28 cellular contexts compared by ENCODE assay signal in genomic region chrX:151879856-151880255, GRCh38. TPM values are rescaled to one million over a fixed set of nuclear protein-coding genes. Genes with fewer than 3 reads are reported as not detected.
"Had no signal": no experiment of that assay in that cellular context is flagged by ENCODE, and none has a peak within 500 bp of the region (broad histone marks: within the 10 kb centered on the region; RNA-seq: fewer than 3 reads in every experiment).

No MANE protein-coding gene starts in this region.

- H3K4me3 ChIP-seq: stomach, suprapubic skin, testis, thoracic aorta, thyroid gland, tibial nerve, transverse colon, upper lobe of left lung, upper lobe of right lung, uterus, vagina had no signal

- H3K27ac ChIP-seq: stomach, suprapubic skin, testis, thoracic aorta, thyroid gland, tibial nerve, transverse colon, upper lobe of left lung, upper lobe of right lung, vagina had no signal

- H3K9me3 ChIP-seq: suprapubic skin, testis, thoracic aorta, thyroid gland, tibial nerve, transverse colon, upper lobe of left lung, upper lobe of right lung, uterus, vagina had no signal

- H3K36me3 ChIP-seq: stomach, suprapubic skin, thoracic aorta, thyroid gland, tibial nerve, transverse colon, upper lobe of left lung, upper lobe of right lung, uterus, vagina had no signal

- DNase-seq: stimulated activated CD4-positive, alpha-beta T cell treated with anti-CD3 and anti-CD28 coated beads, Interleukin-2, amount 100 ng/mL, for 48 hours; stimulated activated CD4-positive, alpha-beta T cell treated with anti-CD3 and anti-CD28 coated beads, Interleukin-4, amount 100 ng/mL, for 1 hour; stimulated activated CD4-positive, alpha-beta T cell treated with anti-CD3 and anti-CD28 coated beads, Interleukin-4, amount 100 ng/mL, for 24 hours; stimulated activated CD4-positive, alpha-beta T cell treated with anti-CD3 and anti-CD28 coated beads, Interleukin-4, amount 100 ng/mL, for 4 hours; stimulated activated CD8-positive, alpha-beta memory T cell treated with anti-CD3 and anti-CD28 coated beads, Interleukin-4, amount 100 ng/mL, for 48 hours; stimulated activated naive B cell treated with anti-CD40 and anti-IgM and Interleukin-4, amounts not matched to agents 10 μg/mL and 1 μg/mL and 100 μg/mL, for 72 hours; stimulated activated naive CD4-positive, alpha-beta T cell; stimulated activated naive CD4-positive, alpha-beta T cell treated with Interleukin-2 at 50 U/mL for 16 hours; stimulated activated naive CD8-positive, alpha-beta T cell treated with anti-CD3 and anti-CD28 coated beads, Interleukin-15, amount 100 ng/mL, for 72 hours; stimulated activated naive CD8-positive, alpha-beta T cell treated with anti-CD3 and anti-CD28 coated beads, Interleukin-15, Interleukin-2, amounts not matched to agents 100 U/mL and 50 U/mL, for 24 hours; stomach; substantia nigra; testis; thyroid gland; transverse colon; trophoblast cell; upper lobe of left lung; upper lobe of right lung; uterus had no signal

- H3K27me3 ChIP-seq: stomach, suprapubic skin, testis, thyroid gland, tibial nerve, transverse colon, upper lobe of left lung, upper lobe of right lung, vagina had no signal

- H3K4me1 ChIP-seq: stomach, suprapubic skin, testis, thyroid gland, tibial nerve, transverse colon, upper lobe of left lung, upper lobe of right lung, uterus, vagina had no signal

RNA-seq across cellular contexts. Expression of gene MAGEA4, which starts 32.8 kb away (rescaled TPM):
- total RNA-seq: stomach, subcutaneous adipose tissue, suprapubic skin, temporal lobe, thoracic aorta, tibial nerve, transverse colon, upper lobe of left lung, upper lobe of right lung, ureter, urinary bladder, uterus, vagina had no signal
- polyA plus RNA-seq: stomach, thymus, urinary bladder had no signal
